Comparison of ENCODE assay signal across 8 cellular contexts in the genomic region with DNA sequence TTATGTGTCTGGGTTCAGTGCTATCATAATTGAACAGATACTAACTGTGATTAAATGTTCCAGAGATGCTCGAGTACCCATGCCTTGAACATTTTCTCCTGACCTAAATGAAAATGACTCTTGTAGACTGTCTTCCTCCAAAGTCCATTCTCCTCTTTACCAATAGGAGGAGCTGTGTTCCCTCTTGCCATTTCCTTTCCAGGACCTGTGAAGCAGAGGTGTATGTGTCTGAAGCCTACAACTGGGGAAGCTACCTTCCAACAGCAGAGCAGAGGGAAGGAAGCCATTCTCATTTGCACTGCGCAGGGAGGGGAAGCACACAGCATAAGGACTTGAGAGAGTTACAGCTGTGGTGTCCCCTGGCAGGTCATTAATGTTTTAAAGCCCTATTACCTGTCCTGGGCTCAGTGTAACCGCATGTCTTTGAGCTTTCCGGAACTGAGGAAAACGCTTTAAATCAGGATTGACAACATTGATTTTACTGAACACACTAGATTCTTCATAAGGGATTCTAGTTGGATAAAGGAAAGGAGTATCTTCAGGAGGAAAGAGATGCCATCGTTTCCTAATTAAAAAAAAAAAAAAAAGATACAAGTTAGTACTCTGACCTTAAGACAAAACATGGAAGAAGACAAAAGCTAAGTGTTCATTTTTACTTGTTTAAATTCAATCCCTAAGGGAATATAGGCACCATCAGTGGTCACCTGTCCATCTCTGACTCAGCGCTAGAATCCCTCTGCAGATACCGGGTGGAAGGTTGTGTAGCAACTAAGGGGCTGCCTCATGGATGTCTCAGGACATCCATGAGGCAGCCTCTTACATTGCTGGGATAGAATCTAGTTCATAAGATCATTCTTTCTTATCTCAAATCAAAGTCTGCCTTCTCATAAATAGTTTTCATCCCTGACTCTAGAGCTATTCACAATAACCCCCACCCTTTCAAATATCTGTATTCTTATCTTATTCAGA. TPM values are rescaled to one million over a fixed set of nuclear protein-coding genes. Genes with fewer than 3 reads are reported as not detected.
A peak's percentile ranks its signal among the peaks of the same experiment; 100 is the strongest.
DNase-seq lines count a peak whose midpoint lies in the region; ATAC-seq and TF ChIP-seq lines count a peak whose summit lies in the region.

No MANE protein-coding gene starts in this region.

- TF ChIP-seq POLR2A in esophagus muscularis mucosa (IDR thresholded peaks at IDR 0.05; ENCODE audit: low read depth) (no peak), lower leg skin (IDR thresholded peaks at IDR 0.05) (no peak)

- no peak overlapping the region for H3K9ac ChIP-seq in OCI-LY3 (ENCODE audit: low read length)

- H3K4me1 ChIP-seq in OCI-LY3 (ENCODE audit: low read length) (no peaks in the 10 kb centered on the region), esophagus muscularis mucosa (peaks cover 0 to 3% (median 0%) of the 10 kb centered on the region in 4 donors)

- TF ChIP-seq EP300 in esophagus muscularis mucosa (IDR thresholded peaks at IDR 0.05) = no peak

- peaks cover 54 to 64% of the 10 kb centered on the region in 2 donors for H3K36me3 Mint-ChIP-seq in CD14-positive monocyte

- H3K27ac Mint-ChIP-seq in CD14-positive monocyte = peak overlapping the region in 2 of 7 donors; percentile 12 to 66

- peak; percentile 45 for ATAC-seq in GM19463 (IDR thresholded peaks at IDR 0.05; ENCODE audit: unreplicated experiment)
- ATAC-seq in GM18498 (IDR thresholded peaks at IDR 0.05; ENCODE audit: unreplicated experiment) = no peak

- WGBS in esophagus muscularis mucosa = 90% methylated on average over 8 of the region's 8 CpGs
- 87% methylated on average over 8 of the region's 8 CpGs for WGBS in lower leg skin, 2 donors

- H3K79me2 ChIP-seq in OCI-LY3 (ENCODE audit: low read length) = no peaks in the 10 kb centered on the region

- TF ChIP-seq CTCF in CD14-positive monocyte (IDR thresholded peaks at IDR 0.05) = peak; percentile 90
- peak; percentile 86 for TF ChIP-seq CTCF in OCI-LY3 (IDR thresholded peaks at IDR 0.05; ENCODE audit: low read depth, low read length)
- TF ChIP-seq CTCF in esophagus muscularis mucosa (IDR thresholded peaks at IDR 0.05) = peak; percentile 42 to 72 (median 47)
- no peak for TF ChIP-seq CTCF in lower leg skin (IDR thresholded peaks at IDR 0.05)

- no peaks in the 10 kb centered on the region for H3K9me3 Mint-ChIP-seq in CD14-positive monocyte

- H3K36me3 ChIP-seq in OCI-LY3 (replicated peaks; ENCODE audit: low read depth, low read length) = peaks cover 21% of the 10 kb centered on the region
- peaks cover 11 to 52% (median 25%) of the 10 kb centered on the region in 4 donors for H3K36me3 ChIP-seq in esophagus muscularis mucosa

- H3K27ac ChIP-seq in OCI-LY3 (ENCODE audit: low read length) (no peak overlapping the region), esophagus muscularis mucosa (replicated peaks in 1 of 4) (no peak overlapping the region)

- H3K27me3 ChIP-seq in OCI-LY3 (ENCODE audit: low read depth, low read length) = no peaks in the 10 kb centered on the region
- H3K27me3 ChIP-seq in esophagus muscularis mucosa = no peaks in the 10 kb centered on the region

- H3K4me3 Mint-ChIP-seq in CD14-positive monocyte = no peak overlapping the region

- 0 out of 2 replicates have a peak overlapping the region, but pooled peaks have one; percentile 7 for H3K4me2 ChIP-seq in OCI-LY3 (ENCODE audit: low read length)

- DNase-seq in CD14-positive monocyte (ENCODE audit: low spot score) = peak; percentile 56
- no peak for DNase-seq in esophagus muscularis mucosa (ENCODE audit: extremely low spot score)
- peak; percentile 28 for DNase-seq in pons (ENCODE audit: low spot score)
- DNase-seq in DMS153 treated with DMSO at 0.1 percent for 48 hours (lab: John Stamatoyannopoulos, UW; ENCODE audit: unreplicated experiment) = no peak
- no peak for DNase-seq in lower leg skin (ENCODE audit: low spot score in 2 of 2)

- peaks cover 41% of the 10 kb centered on the region for H3K4me1 Mint-ChIP-seq in CD14-positive monocyte

- no peaks in the 10 kb centered on the region for H3K27me3 Mint-ChIP-seq in CD14-positive monocyte (ENCODE audit: low read depth in 3 of 3)

- no peaks in the 10 kb centered on the region for H4K20me1 ChIP-seq in OCI-LY3 (ENCODE audit: insufficient read depth, low read length)

- H3K9me3 ChIP-seq in OCI-LY3 (ENCODE audit: insufficient read depth, low read length) = no peaks in the 10 kb centered on the region
- H3K9me3 ChIP-seq in esophagus muscularis mucosa = no peaks in the 10 kb centered on the region

- H3K4me3 ChIP-seq in OCI-LY3 (ENCODE audit: low read length) = no peak overlapping the region
- H3K4me3 ChIP-seq in esophagus muscularis mucosa = no peak overlapping the region
- H3K4me3 ChIP-seq in lower leg skin (ENCODE audit: low read depth, poor library complexity, severe bottlenecking) = no peak overlapping the region

- H2AFZ ChIP-seq in OCI-LY3 (ENCODE audit: low read depth, low read length) = no peak overlapping the region

- intact Hi-C loops in CD14-positive monocyte (cut with micrococcal nuclease) (loop anchor here (5.0 to 10.0 kb wide), 2 partner anchors 37 to 100 kb away; a partner anchor contains a TSS), esophagus muscularis mucosa (cut with DNase I) (no loop called here), lower leg skin (cut with DNase I; ENCODE audit: low total_unique reads) (loop anchor here (10.0 kb wide), 1 partner anchor 280 kb away; no protein-coding TSS in a partner anchor)

RNA-seq across cellular contexts. Expression of a gene that starts 38.5 kb away (rescaled TPM):
- polyA plus RNA-seq in CD14-positive monocyte = 10 to 100 TPM; 11.7 to 11.9 TPM
- total RNA-seq in esophagus muscularis mucosa = 10 to 100 TPM in 1 of 4 donors, 1 to 10 TPM in 3; 5.5 to 14.5 (median 8.2) TPM
- total RNA-seq in lower leg skin = 10 to 100 TPM in 2 of 4 donors, 1 to 10 TPM in 2; 9.6 to 19.0 (median 11.0) TPM

RNA-seq across cellular contexts. Expression of a gene that starts 39.7 kb away (rescaled TPM):
- 10 to 100 TPM; 18.6 to 19.0 TPM for polyA plus RNA-seq in CD14-positive monocyte
- total RNA-seq in esophagus muscularis mucosa (10 to 100 TPM; 21.2 to 25.7 (median 24.1) TPM), lower leg skin (10 to 100 TPM; 28.0 to 41.8 (median 37.9) TPM)

Comparison
In these comparisons a context has a peak if more than half of its experiments do, and no peak if none do; other contexts are left out.
1. DNase-seq: peak in CD14-positive monocyte (single experiment) and pons (single experiment); none in esophagus muscularis mucosa (single experiment), DMS153 treated with DMSO at 0.1 percent for 48 hours (single experiment) and lower leg skin (0 of 2).
2. CTCF ChIP-seq: peak in CD14-positive monocyte (single experiment), OCI-LY3 (single experiment) and esophagus muscularis mucosa (3 of 3); none in lower leg skin (0 of 3).